ENCODE assay signal across 1 cellular context in genomic region chr16:2896480-2897010, GRCh38.
TF ChIP-seq lines count a peak whose summit lies in the region.

No MANE protein-coding gene starts in this region.

TF ChIP-seq in H1, 55 proteins besides CTCF, POLR2A, EP300 and RAD21:
- TF ChIP-seq PHF8 (conservative IDR thresholded peaks at IDR 0.05; ENCODE audit: low read depth, low read length) (no peak), RFX5 (IDR thresholded peaks at IDR 0.05; ENCODE audit: borderline replicate concordance, low read depth, low read length) (no peak), TEAD4 (IDR thresholded peaks at IDR 0.05; ENCODE audit: low read depth, low read length) (0 out of 2 replicates have a peak, but pooled peaks have one; percentile 4), GABPA (IDR thresholded peaks at IDR 0.05; ENCODE audit: borderline replicate concordance, insufficient read depth, low read length) (no peak), MAFK (IDR thresholded peaks at IDR 0.05; ENCODE audit: low read depth, low read length) (no peak), EZH2 (IDR thresholded peaks at IDR 0.05; ENCODE audit: low read depth, low read length, severe bottlenecking) (no peak), E2F6 (IDR thresholded peaks at IDR 0.05) (no peak), KDM5A (IDR thresholded peaks at IDR 0.05; ENCODE audit: low read length) (no peak)
